In genomic region chr19:51550848-51551672, GRCh38 we compare ENCODE assay signal across 1 cellular context.
A peak's percentile ranks its signal among the peaks of the same experiment; 100 is the strongest.
TF ChIP-seq lines count a peak whose summit lies in the region.

No MANE protein-coding gene starts in this region.

TF ChIP-seq in K562, 482 proteins besides CTCF, POLR2A, EP300 and RAD21 (continued from another document and continues in another):
- TF ChIP-seq ZBTB33 (CRISPR knock-in tag; IDR thresholded peaks at IDR 0.05) (no peak), ZNF23 (CRISPR knock-in tag; IDR thresholded peaks at IDR 0.05) (no peak), HNRNPL (IDR thresholded peaks at IDR 0.05; ENCODE audit: low read depth, low read length) (no peak), SLC30A9 (CRISPR knock-in tag; IDR thresholded peaks at IDR 0.05) (no peak), ZBTB40 (IDR thresholded peaks at IDR 0.05) (no peak), ZBTB40 (CRISPR knock-in tag; IDR thresholded peaks at IDR 0.05) (no peak), CBX3 (IDR thresholded peaks at IDR 0.05; ENCODE audit: borderline replicate concordance in 1 of 2, low read length in 2 of 2) (no peak), TRIM28 (IDR thresholded peaks at IDR 0.05) (no peak), AFF4 (CRISPR knock-in tag; IDR thresholded peaks at IDR 0.05) (no peak), PHB (CRISPR knock-in tag; IDR thresholded peaks at IDR 0.05) (0 out of 2 replicates have a peak, but pooled peaks have one; percentile 47), MNT (conservative IDR thresholded peaks at IDR 0.05) (peak in 1 of 2 experiments; percentile 35; a peak in 3 of 4 replicates), BCOR (IDR thresholded peaks at IDR 0.05) (no peak), TCF7L2 (IDR thresholded peaks at IDR 0.05; ENCODE audit: low read depth, low read length) (no peak), CEBPG (CRISPR knock-in tag; IDR thresholded peaks at IDR 0.05) (no peak), CEBPG (tag; conservative IDR thresholded peaks at IDR 0.05 in 1 of 2, IDR thresholded peaks at IDR 0.05 in 1 of 2) (no peak), TCF3 (CRISPR knock-in tag; IDR thresholded peaks at IDR 0.05) (peak; percentile 9), ZNF354B (CRISPR knock-in tag; IDR thresholded peaks at IDR 0.05) (no peak), ZNF668 (CRISPR knock-in tag; IDR thresholded peaks at IDR 0.05) (no peak), RFX1 (IDR thresholded peaks at IDR 0.05) (no peak), CHCHD3 (CRISPR knock-in tag; IDR thresholded peaks at IDR 0.05) (no peak), ZNF778 (CRISPR knock-in tag; IDR thresholded peaks at IDR 0.05) (no peak), ZBTB8A (IDR thresholded peaks at IDR 0.05; ENCODE audit: partially characterized antibody) (no peak), SRSF3 (IDR thresholded peaks at IDR 0.05; ENCODE audit: insufficient read depth, low read length) (no peak), CBX1 (IDR thresholded peaks at IDR 0.05; ENCODE audit: low read depth) (no peak), HEY1 (CRISPR knock-in tag; IDR thresholded peaks at IDR 0.05; ENCODE audit: borderline replicate concordance) (no peak), ZNF695 (CRISPR knock-in tag; IDR thresholded peaks at IDR 0.05) (no peak), ZSCAN29 (IDR thresholded peaks at IDR 0.05) (no peak), USF2 (CRISPR knock-in tag; IDR thresholded peaks at IDR 0.05) (no peak), EHMT2 (IDR thresholded peaks at IDR 0.05) (peak; percentile 57; the same call in 1 of the 2 replicates), DDX20 (tag; IDR thresholded peaks at IDR 0.05; ENCODE audit: low read depth) (no peak), SAFB2 (IDR thresholded peaks at IDR 0.05; ENCODE audit: borderline replicate concordance, low read depth, low read length, severe bottlenecking) (no peak), MTA2 (IDR thresholded peaks at IDR 0.05; ENCODE audit: low read depth) (no peak), ZNF511 (CRISPR knock-in tag; IDR thresholded peaks at IDR 0.05) (0 out of 2 replicates have a peak, but pooled peaks have one; percentile 44), BRD9 (IDR thresholded peaks at IDR 0.05; ENCODE audit: low read depth, partially characterized antibody) (no peak), THRA (IDR thresholded peaks at IDR 0.05) (no peak), TAL1 (IDR thresholded peaks at IDR 0.05) (no peak), ZNF121 (CRISPR knock-in tag; conservative IDR thresholded peaks at IDR 0.05) (no peak), NFXL1 (CRISPR knock-in tag; IDR thresholded peaks at IDR 0.05) (no peak), NCOR1 (IDR thresholded peaks at IDR 0.05) (peak; percentile 10; the same call in 1 of the 2 replicates), TBL1XR1 (IDR thresholded peaks at IDR 0.05; ENCODE audit: low read length in 2 of 2) (no peak), NR1H2 (CRISPR knock-in tag; IDR thresholded peaks at IDR 0.05) (no peak), ZNF79 (CRISPR knock-in tag; IDR thresholded peaks at IDR 0.05; ENCODE audit: low read depth) (no peak), PCBP1 (IDR thresholded peaks at IDR 0.05; ENCODE audit: low read depth, low read length, poor library complexity, severe bottlenecking) (no peak), ATF3 (IDR thresholded peaks at IDR 0.05) (no peak), ATF3 (CRISPR knock-in tag; conservative IDR thresholded peaks at IDR 0.05) (no peak)
